9 cellular contexts compared by ENCODE assay signal in the genomic region with DNA sequence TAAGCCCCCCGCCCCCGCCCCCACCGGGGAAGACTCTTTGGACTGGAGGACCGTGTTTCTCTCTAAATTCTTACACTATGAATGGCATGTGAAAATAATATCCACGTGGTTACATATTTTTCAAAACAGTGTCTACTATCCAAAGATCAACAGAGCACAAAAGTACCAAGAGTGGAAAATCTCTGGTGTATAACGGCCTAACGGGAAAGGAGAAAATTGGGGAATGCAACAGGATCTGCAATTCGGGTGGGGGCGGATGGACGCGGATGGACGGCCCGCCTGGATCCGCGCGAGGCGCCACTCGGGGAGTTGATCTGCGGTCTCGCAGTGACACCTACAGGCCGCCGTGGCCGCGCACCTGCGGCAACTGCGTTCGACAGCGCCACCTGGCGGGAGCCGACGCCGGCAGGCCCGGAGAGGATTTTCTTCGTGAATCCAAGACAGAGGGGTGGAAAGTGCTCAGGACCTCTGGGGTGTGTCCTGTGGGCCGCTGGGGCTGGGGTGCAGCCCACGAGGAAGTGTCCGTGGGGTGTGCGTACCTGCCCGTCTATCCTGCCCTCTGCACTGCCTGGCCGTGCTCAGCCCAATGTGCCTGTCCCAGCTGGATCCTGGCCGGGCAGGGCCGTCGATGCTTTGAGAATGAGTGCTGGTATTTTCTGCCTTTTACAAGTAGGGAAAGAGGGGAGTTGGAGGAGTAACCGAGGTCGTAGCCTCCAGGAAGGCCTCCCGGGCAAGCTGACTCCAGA. TPM values are rescaled to one million over a fixed set of nuclear protein-coding genes. Genes with fewer than 3 reads are reported as not detected.
DNase-seq lines count a peak whose midpoint lies in the region; ATAC-seq and TF ChIP-seq lines count a peak whose summit lies in the region.
"Had no signal": no experiment of that assay in that cellular context is flagged by ENCODE, and none has a peak within 500 bp of the region (broad histone marks: within the 10 kb centered on the region; RNA-seq: fewer than 3 reads in every experiment).

No MANE protein-coding gene starts in this region.

- no peak overlapping the region for H3K27ac ChIP-seq in liver (ENCODE audit: low read depth in 1 of 2, low read length in 2 of 2)

- H3K27me3 Mint-ChIP-seq in chondrocyte (ENCODE audit: low read depth) = peaks cover 9% of the 10 kb centered on the region

- H3K36me3 Mint-ChIP-seq in chondrocyte (ENCODE audit: low read depth) = no peaks in the 10 kb centered on the region

- peaks cover 0 to 2% (median 0%) of the 10 kb centered on the region in 4 donors for H3K27me3 ChIP-seq in liver (ENCODE audit: control insufficient read depth in 4 of 4, insufficient read depth in 4 of 4, low read length in 3 of 4)

- TF ChIP-seq CTCF in GM12872 (IDR thresholded peaks at IDR 0.05; ENCODE audit: insufficient read depth, low read depth, low read length) (peak; percentile 100), chondrocyte (IDR thresholded peaks at IDR 0.05) (peak; percentile 100), liver (IDR thresholded peaks at IDR 0.05; ENCODE audit: low read depth, low read length, missing input control) (peak; percentile 100)

- H3K4me3 Mint-ChIP-seq in chondrocyte (ENCODE audit: unreplicated experiment) = peak overlapping the region; percentile 33

- TF ChIP-seq RAD21 in liver (IDR thresholded peaks at IDR 0.05) = peak; percentile 97 to 99

- peaks cover 12% of the 10 kb centered on the region for H3K4me1 Mint-ChIP-seq in chondrocyte (ENCODE audit: low read depth)

- DNase-seq in NCI-H226 (peak; percentile 39), chondrocyte (ENCODE audit: low spot score) (no peak)
- DNase-seq in activated CD4-positive, alpha-beta T cell treated with anti-CD3 and anti-CD28 coated beads for 48 hours = peak; percentile 92
- peak; percentile 51 to 90 (median 77) for DNase-seq in stimulated activated CD4-positive, alpha-beta T cell treated with anti-CD3 and anti-CD28 coated beads, TNF-alpha, amount 100 ng/mL, for 1 hour (ENCODE audit: low read depth in 3 of 3, low spot score in 1 of 3)

- H3K9me3 ChIP-seq in liver (ENCODE audit: control insufficient read depth in 4 of 4, low read length in 3 of 4) = no peaks in the 10 kb centered on the region

- no peaks in the 10 kb centered on the region for H3K9me3 Mint-ChIP-seq in chondrocyte (ENCODE audit: low read depth)

- no peaks in the 10 kb centered on the region for H3K36me3 ChIP-seq in liver (ENCODE audit: control insufficient read depth in 4 of 4, insufficient read depth in 3 of 4, low read depth in 1 of 4, low read length in 3 of 4)

- ATAC-seq in HG02885 (IDR thresholded peaks at IDR 0.05; ENCODE audit: poor library complexity, unreplicated experiment) = peak; percentile 73
- ATAC-seq in HG02840 (IDR thresholded peaks at IDR 0.05; ENCODE audit: low FRiP score, unreplicated experiment) = no peak

- whole genome bisulfite sequencing in liver = 7% methylated on average over 46 of the region's 46 CpGs

- H3K4me3 ChIP-seq in liver (ENCODE audit: low read depth in 1 of 3, low read length in 3 of 3) = no peak overlapping the region

- H3K4me1 ChIP-seq in liver (ENCODE audit: control insufficient read depth in 4 of 4, insufficient read depth in 4 of 4, low read length in 3 of 4) = no peaks in the 10 kb centered on the region

- H3K9ac ChIP-seq in liver (ENCODE audit: low read depth in 1 of 2, low read length in 2 of 2) = no peak overlapping the region

- peak overlapping the region; percentile 23 for H3K27ac Mint-ChIP-seq in chondrocyte (ENCODE audit: unreplicated experiment)

TF ChIP-seq in liver, 16 proteins besides CTCF, POLR2A, EP300 and RAD21:
- TF ChIP-seq FOXA1 (IDR thresholded peaks at IDR 0.05) (no peak), EGR1 (IDR thresholded peaks at IDR 0.05; ENCODE audit: low read depth in 2 of 2) (no peak), HNF4G (IDR thresholded peaks at IDR 0.05) (no peak), YY1 (IDR thresholded peaks at IDR 0.05) (no peak), ATF3 (IDR thresholded peaks at IDR 0.05) (no peak), TAF1 (conservative IDR thresholded peaks at IDR 0.05) (no peak)

RNA-seq across cellular contexts. Expression of gene ANKRD60, which starts 18.6 kb away (rescaled TPM):
- total RNA-seq in chondrocyte = not detected in 3 replicates
- total RNA-seq in liver = not detected
- polyA plus RNA-seq in liver = not detected
- total RNA-seq: temporal lobe had no signal
